In the genomic region with DNA sequence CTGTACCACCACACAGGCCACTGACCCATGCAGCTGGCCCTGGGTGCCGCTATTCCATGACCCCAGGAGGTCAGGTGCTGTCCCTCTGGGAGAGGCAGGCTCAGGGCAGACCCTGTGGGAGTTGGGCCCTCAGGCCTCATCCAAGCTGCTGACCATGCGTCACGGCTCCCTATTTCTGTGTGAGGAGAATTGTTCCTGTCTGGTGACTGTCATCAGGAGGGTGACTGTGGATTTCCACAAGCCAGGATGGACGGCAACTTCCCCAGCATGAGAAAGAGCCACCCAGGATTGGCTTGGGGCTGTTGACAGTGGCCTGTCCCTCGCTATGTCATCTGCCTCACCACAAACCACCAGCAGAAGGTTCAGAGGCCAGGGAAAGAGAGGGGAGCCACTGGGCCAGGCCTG, we compare ENCODE assay signal across 1 cellular context.
TF ChIP-seq lines count a peak whose summit lies in the region.

No MANE protein-coding gene starts in this region.

TF ChIP-seq in HEK293T, 16 proteins besides CTCF, POLR2A, EP300 and RAD21:
- TF ChIP-seq TARDBP (IDR thresholded peaks at IDR 0.05) = no peak
- TF ChIP-seq FOXK2 (IDR thresholded peaks at IDR 0.05) = no peak
- no peak for TF ChIP-seq BHLHE40 (IDR thresholded peaks at IDR 0.05; ENCODE audit: borderline replicate concordance)
- TF ChIP-seq SP1 (IDR thresholded peaks at IDR 0.05) = no peak
- TF ChIP-seq, protein P1, sequence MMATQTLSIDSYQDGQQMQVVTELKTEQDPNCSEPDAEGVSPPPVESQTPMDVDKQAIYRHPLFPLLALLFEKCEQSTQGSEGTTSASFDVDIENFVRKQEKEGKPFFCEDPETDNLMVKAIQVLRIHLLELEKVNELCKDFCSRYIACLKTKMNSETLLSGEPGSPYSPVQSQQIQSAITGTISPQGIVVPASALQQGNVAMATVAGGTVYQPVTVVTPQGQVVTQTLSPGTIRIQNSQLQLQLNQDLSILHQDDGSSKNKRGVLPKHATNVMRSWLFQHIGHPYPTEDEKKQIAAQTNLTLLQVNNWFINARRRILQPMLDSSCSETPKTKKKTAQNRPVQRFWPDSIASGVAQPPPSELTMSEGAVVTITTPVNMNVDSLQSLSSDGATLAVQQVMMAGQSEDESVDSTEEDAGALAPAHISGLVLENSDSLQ (IDR thresholded peaks at IDR 0.05) = no peak
- TF ChIP-seq ELF4 (IDR thresholded peaks at IDR 0.05) = no peak
- TF ChIP-seq ARNT (IDR thresholded peaks at IDR 0.05) = no peak
- TF ChIP-seq SUZ12 (IDR thresholded peaks at IDR 0.05) = no peak
- TF ChIP-seq HDGF (IDR thresholded peaks at IDR 0.05; ENCODE audit: borderline replicate concordance) = no peak
- TF ChIP-seq LEF1 (IDR thresholded peaks at IDR 0.05; ENCODE audit: borderline replicate concordance) = no peak
- no peak for TF ChIP-seq FOXA1 (IDR thresholded peaks at IDR 0.05)
- TF ChIP-seq NFRKB (IDR thresholded peaks at IDR 0.05) = no peak
- no peak for TF ChIP-seq FOXM1 (IDR thresholded peaks at IDR 0.05; ENCODE audit: borderline replicate concordance)
- no peak for TF ChIP-seq L3MBTL2 (conservative IDR thresholded peaks at IDR 0.05)
- TF ChIP-seq CTBP1 (IDR thresholded peaks at IDR 0.05; ENCODE audit: borderline replicate concordance) = no peak
